ENCODE assay signal across 13 cellular contexts in genomic region chr6:125807293-125807692, GRCh38. TPM values are rescaled to one million over a fixed set of nuclear protein-coding genes. Genes with fewer than 3 reads are reported as not detected.
A peak's percentile ranks its signal among the peaks of the same experiment; 100 is the strongest.
DNase-seq lines count a peak whose midpoint lies in the region; ATAC-seq lines count a peak whose summit lies in the region.
"Had no signal": no experiment of that assay in that cellular context is flagged by ENCODE, and none has a peak within 500 bp of the region (broad histone marks: within the 10 kb centered on the region; RNA-seq: fewer than 3 reads in every experiment).

No MANE protein-coding gene starts in this region.

- no peaks in the 10 kb centered on the region for H3K27me3 Mint-ChIP-seq in central memory CD8-positive, alpha-beta T cell

- no peaks in the 10 kb centered on the region for H3K9me3 Mint-ChIP-seq in central memory CD8-positive, alpha-beta T cell
- H3K9me3 Mint-ChIP-seq: neural crest cell had no signal

- peaks cover 63% of the 10 kb centered on the region for H3K4me1 Mint-ChIP-seq in central memory CD8-positive, alpha-beta T cell

- H3K4me3 Mint-ChIP-seq in central memory CD8-positive, alpha-beta T cell = no peak overlapping the region
- H3K4me3 Mint-ChIP-seq: neural crest cell had no signal

- peaks cover 5% of the 10 kb centered on the region for H3K36me3 Mint-ChIP-seq in central memory CD8-positive, alpha-beta T cell (ENCODE audit: insufficient read depth)

- peak overlapping the region; percentile 4 for H3K27ac Mint-ChIP-seq in central memory CD8-positive, alpha-beta T cell (ENCODE audit: low read depth)

- ATAC-seq in GM21619 (IDR thresholded peaks at IDR 0.05; ENCODE audit: unreplicated experiment) = peak; percentile 33
- ATAC-seq in HG03354 (IDR thresholded peaks at IDR 0.05; ENCODE audit: poor library complexity, severe bottlenecking, unreplicated experiment) = peak; percentile 24
- no peak for ATAC-seq in central memory CD8-positive, alpha-beta T cell (replicated peaks; ENCODE audit: extremely low read depth, poor library complexity, severe bottlenecking)

- peak; percentile 14 for DNase-seq in activated CD4-positive, alpha-beta T cell treated with anti-CD3 and anti-CD28 coated beads for 48 hours
- no peak for DNase-seq in activated CD4-positive, alpha-beta T cell treated with anti-CD3 and anti-CD28 coated beads for 4 hours
- no peak for DNase-seq in central memory CD8-positive, alpha-beta T cell (ENCODE audit: low spot score in 2 of 2)
- DNase-seq in activated gamma-delta T cell treated with Interleukin-2 at 50 U/mL for 16 hours = no peak
- no peak for DNase-seq in posterior vena cava (ENCODE audit: low spot score)
- no peak for DNase-seq in RKO (ENCODE audit: low spot score)
- DNase-seq: NCI-H1048, stomach had no signal

- intact Hi-C loops in posterior vena cava (cut with DNase I) = no loop called here

RNA-seq across cellular contexts. Expression of gene NCOA7, which starts 16.5 kb away (rescaled TPM):
- total RNA-seq in posterior vena cava = 10 to 100 TPM; 41.5 to 43.3 TPM

RNA-seq across cellular contexts. Expression of gene HEY2, which starts 57.9 kb away (rescaled TPM):
- total RNA-seq in posterior vena cava = 10 to 100 TPM in 1 of 2 donors, 1 to 10 TPM in 1; 9.2 to 11.3 TPM
- total RNA-seq: A172; T-helper 1 cell treated with Interleukin-12 subunit alpha and Interleukin-12 subunit beta and Interleukin-4 antibody, amounts not matched to agents 30 ng/mL and 1 ng/mL, for 36 hours had no signal
